11 cellular contexts compared by ENCODE assay signal in the genomic region with DNA sequence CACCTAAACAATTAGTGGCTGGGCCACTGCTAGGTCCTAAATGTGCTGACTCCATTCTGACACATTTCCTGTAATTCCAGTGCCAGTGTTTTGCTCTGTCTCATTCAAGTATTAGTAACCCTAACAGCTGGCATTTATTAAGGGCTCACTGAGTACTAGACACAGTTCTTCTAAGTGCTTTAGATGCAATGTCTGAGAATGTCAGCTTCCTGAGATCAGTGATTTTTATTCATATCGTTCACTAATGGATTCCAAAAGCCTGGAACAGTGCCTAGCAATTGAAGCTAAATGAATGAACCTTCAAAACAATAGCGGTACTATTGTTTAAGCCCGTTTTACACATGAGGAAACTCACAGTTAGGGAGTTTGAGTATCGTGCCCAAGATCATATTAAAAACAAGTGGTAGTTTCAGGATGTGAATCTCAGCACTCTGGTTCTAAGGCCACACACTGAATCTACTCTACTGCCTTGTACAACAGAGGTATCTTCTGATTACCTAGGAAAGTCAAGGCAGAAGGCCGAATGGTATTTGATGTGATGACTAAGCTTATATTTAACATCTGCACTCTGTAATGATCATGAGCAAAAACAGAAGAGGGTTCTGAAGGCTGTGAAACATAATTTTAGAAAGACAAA.
A peak's percentile ranks its signal among the peaks of the same experiment; 100 is the strongest.
DNase-seq lines count a peak whose midpoint lies in the region; ATAC-seq and TF ChIP-seq lines count a peak whose summit lies in the region.
"Had no signal": no experiment of that assay in that cellular context is flagged by ENCODE, and none has a peak within 500 bp of the region (broad histone marks: within the 10 kb centered on the region; RNA-seq: fewer than 3 reads in every experiment).

No MANE protein-coding gene starts in this region.

- no peak overlapping the region for H4K8ac ChIP-seq in mesendoderm (ENCODE audit: low read depth, low read length)

- H3K4ac ChIP-seq in mesendoderm (ENCODE audit: low read depth, low read length): no peak overlapping the region

- H3K79me2 ChIP-seq in mesendoderm (ENCODE audit: control insufficient read depth, insufficient read depth, low read length): no peaks in the 10 kb centered on the region
- H3K79me2 ChIP-seq in Karpas-422 (ENCODE audit: low read length): no peaks in the 10 kb centered on the region

- no peaks in the 10 kb centered on the region for H3K4me1 ChIP-seq in mesendoderm (ENCODE audit: control insufficient read depth, low read depth, low read length)
- H3K4me1 ChIP-seq in sigmoid colon: peaks cover 0 to 22% (median 10%) of the 10 kb centered on the region in 4 donors
- H3K4me1 ChIP-seq in Karpas-422 (ENCODE audit: low read length): no peaks in the 10 kb centered on the region

- H3K9ac ChIP-seq in mesendoderm (ENCODE audit: low read length) (no peak overlapping the region), Karpas-422 (ENCODE audit: low read length) (no peak overlapping the region)

- H3K9me2 ChIP-seq in Karpas-422 (replicated peaks; ENCODE audit: insufficient read depth, low read length): no peaks in the 10 kb centered on the region

- TF ChIP-seq CTCF in choroid plexus epithelial cell (conservative IDR thresholded peaks at IDR 0.05; ENCODE audit: low read depth, low read length) (no peak), sigmoid colon (IDR thresholded peaks at IDR 0.05) (no peak)

- no peaks in the 10 kb centered on the region for H3K79me1 ChIP-seq in mesendoderm (ENCODE audit: low read length)

- H2BK15ac ChIP-seq in mesendoderm (replicated peaks; ENCODE audit: low read depth): no peak overlapping the region

- DNase-seq in AG08396 (ENCODE audit: low spot score): peak; percentile 38
- DNase-seq in NCI-H128 (lab: John Stamatoyannopoulos, UW; ENCODE audit: unreplicated experiment): peak; percentile 14
- DNase-seq in choroid plexus epithelial cell (ENCODE audit: low read depth): peak; percentile 81
- DNase-seq in mesendoderm: peak; percentile 5
- DNase-seq in sigmoid colon: no peak
- DNase-seq in T-helper 1 cell: no peak
- no peak for DNase-seq in Karpas-422
- DNase-seq in naive thymus-derived CD8-positive, alpha-beta T cell: no peak
- DNase-seq: COR-L47; OCI-M1; stimulated activated CD4-positive, alpha-beta T cell treated with anti-CD3 and anti-CD28 coated beads, Interleukin-4, amount 100 ng/mL, for 24 hours had no signal

- no peak overlapping the region for H3K4me2 ChIP-seq in mesendoderm (ENCODE audit: low read length)
- no peak overlapping the region for H3K4me2 ChIP-seq in Karpas-422 (ENCODE audit: low read depth, low read length, poor library complexity, severe bottlenecking)

- no peak overlapping the region for H4K5ac ChIP-seq in mesendoderm (ENCODE audit: low read length)

- no peak overlapping the region for H3K18ac ChIP-seq in mesendoderm (ENCODE audit: low read length)

- intact Hi-C loops in sigmoid colon (cut with DNase I): no loop called here

- H3K9me3 Mint-ChIP-seq in naive thymus-derived CD8-positive, alpha-beta T cell: peaks cover 0 to 3% (median 0%) of the 10 kb centered on the region in 9 donors

- H3K56ac ChIP-seq in mesendoderm (ENCODE audit: low read length): no peak overlapping the region

- TF ChIP-seq EP300 in sigmoid colon (IDR thresholded peaks at IDR 0.05): no peak

- H2BK5ac ChIP-seq in mesendoderm (ENCODE audit: low read length): no peak overlapping the region

- no peaks in the 10 kb centered on the region for H3K27me3 Mint-ChIP-seq in naive thymus-derived CD8-positive, alpha-beta T cell

- H3K23ac ChIP-seq in mesendoderm (ENCODE audit: low read length): no peak overlapping the region

- no peak overlapping the region for H3K27ac ChIP-seq in mesendoderm (ENCODE audit: low read depth, low read length)
- H3K27ac ChIP-seq in sigmoid colon: peak overlapping the region in 2 of 4 donors; percentile 14 to 22
- H3K27ac ChIP-seq in Karpas-422 (ENCODE audit: low read length): no peak overlapping the region

- no peak overlapping the region for H3K27ac Mint-ChIP-seq in naive thymus-derived CD8-positive, alpha-beta T cell

- no peak overlapping the region for H3K4me3 Mint-ChIP-seq in naive thymus-derived CD8-positive, alpha-beta T cell

- H3K4me1 Mint-ChIP-seq in naive thymus-derived CD8-positive, alpha-beta T cell: peaks cover 0 to 3% (median 0%) of the 10 kb centered on the region in 4 donors

- POLR2A ChIA-PET in naive thymus-derived CD8-positive, alpha-beta T cell (lab: Charles Lee): no interaction called here

- no peaks in the 10 kb centered on the region for H4K20me1 ChIP-seq in Karpas-422 (ENCODE audit: insufficient read depth, low read depth, low read length)

- H2BK120ac ChIP-seq in mesendoderm (ENCODE audit: low read depth, low read length): no peak overlapping the region

- H3K4me3 ChIP-seq in choroid plexus epithelial cell (ENCODE audit: low read depth, low read length) (no peak overlapping the region), mesendoderm (ENCODE audit: low read length) (no peak overlapping the region), sigmoid colon (no peak overlapping the region), Karpas-422 (ENCODE audit: low read length) (no peak overlapping the region)

- no CpG with 5 or more reads among the region's 5 CpGs for WGBS in mesendoderm (ENCODE audit: extremely low coverage, insufficient coverage, low lambda C conversion rate)
- 68 to 79% methylated on average over 5 of the region's 5 CpGs for WGBS in sigmoid colon, 2 donors

- H3K36me3 ChIP-seq in mesendoderm (ENCODE audit: control insufficient read depth, insufficient read depth, low read length) (no peaks in the 10 kb centered on the region), sigmoid colon (no peaks in the 10 kb centered on the region), Karpas-422 (ENCODE audit: insufficient read depth, low read length) (no peaks in the 10 kb centered on the region)

- ATAC-seq in naive thymus-derived CD8-positive, alpha-beta T cell: no peak

- H3K36me3 Mint-ChIP-seq in naive thymus-derived CD8-positive, alpha-beta T cell: peaks cover 4 to 10% (median 6%) of the 10 kb centered on the region in 3 donors

- H3K27me3 ChIP-seq in mesendoderm (ENCODE audit: insufficient read depth, low read length, poor library complexity) (no peaks in the 10 kb centered on the region), sigmoid colon (no peaks in the 10 kb centered on the region), Karpas-422 (ENCODE audit: low read length) (no peaks in the 10 kb centered on the region)

- H2AFZ ChIP-seq in Karpas-422 (ENCODE audit: low read length): no peak overlapping the region

- H2AK5ac ChIP-seq in mesendoderm (ENCODE audit: low read length): no peak overlapping the region

- H3K9me3 ChIP-seq in sigmoid colon (no peaks in the 10 kb centered on the region), Karpas-422 (ENCODE audit: low read length) (no peaks in the 10 kb centered on the region)

- no peak for TF ChIP-seq POLR2A in sigmoid colon (IDR thresholded peaks at IDR 0.05)

Comparison
In these comparisons a context has a peak if more than half of its experiments do, and no peak if none do; other contexts are left out.
1. DNase-seq: peak in AG08396 (single experiment), NCI-H128 (single experiment), choroid plexus epithelial cell (single experiment) and mesendoderm (single experiment); none in sigmoid colon (single experiment), T-helper 1 cell (0 of 5), Karpas-422 (single experiment) and naive thymus-derived CD8-positive, alpha-beta T cell (0 of 10).